In genomic region chr1:154206212-154206611, GRCh38 we compare ENCODE assay signal across 10 cellular contexts. TPM values are rescaled to one million over a fixed set of nuclear protein-coding genes. Genes with fewer than 3 reads are reported as not detected.
DNase-seq lines count a peak whose midpoint lies in the region; ATAC-seq, FAIRE-seq and TF ChIP-seq lines count a peak whose summit lies in the region.
"Had no signal": no experiment of that assay in that cellular context is flagged by ENCODE, and none has a peak within 500 bp of the region (broad histone marks: within the 10 kb centered on the region; RNA-seq: fewer than 3 reads in every experiment).

TSS of gene CFAP141 (minus strand) at chr1:154206333. CDS start at chr1:154206307, 26 bp downstream.

- peaks cover 14% of the 10 kb centered on the region; the same call in 1 of the 2 replicates for H3K36me3 ChIP-seq in KMS-11 (ENCODE audit: insufficient read depth)
- peaks cover 28% of the 10 kb centered on the region for H3K36me3 ChIP-seq in astrocyte (ENCODE audit: insufficient read depth, low read length)

- no peak for DNase-seq in activated CD4-positive, alpha-beta T cell treated with anti-CD3 and anti-CD28 coated beads, Interleukin-2, amount 10 ng/mL, durations not matched to agents 24 days and 14 days
- DNase-seq in activated CD4-positive, alpha-beta T cell treated with anti-CD3 and anti-CD28 coated beads, Interleukin-2, amount 50 U/mL, for 48 hours: no peak
- no peak for DNase-seq in astrocyte (ENCODE audit: low read depth)
- no peak for DNase-seq in nephron progenitor cell
- no peak for DNase-seq in dedifferentiated amniotic fluid mesenchymal stem cell (ENCODE audit: extremely low spot score)
- DNase-seq in RPMI8226: no peak
- DNase-seq: glutamatergic neuron had no signal

- H3K27ac ChIP-seq in KMS-11 (peak within 1 kb of the TSS; percentile 11; the same call in 1 of the 2 replicates), astrocyte (ENCODE audit: low read depth, low read length) (no peak within 1 kb of the TSS)
- H3K27ac ChIP-seq: C4-2B had no signal

- H2AFZ ChIP-seq in KMS-11 (ENCODE audit: low read depth): no peak within 1 kb of the TSS
- H2AFZ ChIP-seq in astrocyte (ENCODE audit: low read depth, low read length): no peak within 1 kb of the TSS

- H3K4me1 ChIP-seq in KMS-11 (ENCODE audit: low read depth, poor library complexity, severe bottlenecking) (peaks cover 60% of the 10 kb centered on the region), astrocyte (ENCODE audit: insufficient read depth, low read length) (no peaks in the 10 kb centered on the region)

- ATAC-seq in GM18909 (IDR thresholded peaks at IDR 0.05; ENCODE audit: poor library complexity, unreplicated experiment): no peak

- H3K9me3 Mint-ChIP-seq in activated CD4-positive, alpha-beta T cell treated with anti-CD3 and anti-CD28 coated beads, Interleukin-2, amount 10 ng/mL, durations not matched to agents 24 days and 14 days: no peaks in the 10 kb centered on the region
- H3K9me3 Mint-ChIP-seq in astrocyte (ENCODE audit: unreplicated experiment): no peaks in the 10 kb centered on the region
- no peaks in the 10 kb centered on the region for H3K9me3 Mint-ChIP-seq in nephron progenitor cell

- H3K36me3 Mint-ChIP-seq in activated CD4-positive, alpha-beta T cell treated with anti-CD3 and anti-CD28 coated beads, Interleukin-2, amount 10 ng/mL, durations not matched to agents 24 days and 14 days (ENCODE audit: low read depth): peaks cover 43% of the 10 kb centered on the region
- peaks cover 24% of the 10 kb centered on the region for H3K36me3 Mint-ChIP-seq in astrocyte (ENCODE audit: low read depth, unreplicated experiment)
- peaks cover 54% of the 10 kb centered on the region for H3K36me3 Mint-ChIP-seq in nephron progenitor cell (ENCODE audit: low read depth)

- H3K4me2 ChIP-seq in KMS-11 (peak within 1 kb of the TSS; percentile 2; the same call in 1 of the 2 replicates), astrocyte (ENCODE audit: low read length) (no peak within 1 kb of the TSS)

- peak within 1 kb of the TSS; percentile 86 for H3K27ac Mint-ChIP-seq in activated CD4-positive, alpha-beta T cell treated with anti-CD3 and anti-CD28 coated beads, Interleukin-2, amount 10 ng/mL, durations not matched to agents 24 days and 14 days
- peak within 1 kb of the TSS; percentile 43 for H3K27ac Mint-ChIP-seq in astrocyte (ENCODE audit: unreplicated experiment)
- peak within 1 kb of the TSS; percentile 98 for H3K27ac Mint-ChIP-seq in nephron progenitor cell

- intact Hi-C loops in activated CD4-positive, alpha-beta T cell treated with anti-CD3 and anti-CD28 coated beads, Interleukin-2, amount 10 ng/mL, durations not matched to agents 24 days and 14 days (cut with micrococcal nuclease): loop anchor here (1.0 to 2.0 kb wide), 2 partner anchors 14 to 19 kb away; partner anchors contain the start of gene UBAP2L

- H3K27me3 ChIP-seq in KMS-11 (ENCODE audit: insufficient read depth, low read depth): no peaks in the 10 kb centered on the region
- no peaks in the 10 kb centered on the region for H3K27me3 ChIP-seq in astrocyte (ENCODE audit: insufficient read depth, low read length)

- H3K79me2 ChIP-seq in KMS-11 (ENCODE audit: insufficient read depth, low read depth): peaks cover 10% of the 10 kb centered on the region; the same call in 1 of the 2 replicates
- H3K79me2 ChIP-seq in astrocyte (ENCODE audit: insufficient read depth, low read length): no peaks in the 10 kb centered on the region

- H3K4me3 ChIP-seq in KMS-11 (IDR thresholded peaks at IDR 0.05; ENCODE audit: insufficient read depth, low read depth, low read length) (no peak within 1 kb of the TSS), astrocyte (ENCODE audit: insufficient read depth, low read depth, low read length) (no peak within 1 kb of the TSS)

- H3K4me1 Mint-ChIP-seq in activated CD4-positive, alpha-beta T cell treated with anti-CD3 and anti-CD28 coated beads, Interleukin-2, amount 10 ng/mL, durations not matched to agents 24 days and 14 days: peaks cover 26% of the 10 kb centered on the region
- H3K4me1 Mint-ChIP-seq in astrocyte (ENCODE audit: low read depth, unreplicated experiment) (peaks cover 7% of the 10 kb centered on the region), nephron progenitor cell (no peaks in the 10 kb centered on the region)

- FAIRE-seq in astrocyte (lab: Jason Lieb, UNC): no peak

- H3K27me3 Mint-ChIP-seq in activated CD4-positive, alpha-beta T cell treated with anti-CD3 and anti-CD28 coated beads, Interleukin-2, amount 10 ng/mL, durations not matched to agents 24 days and 14 days: no peaks in the 10 kb centered on the region
- H3K27me3 Mint-ChIP-seq in astrocyte (ENCODE audit: low read depth, unreplicated experiment) (no peaks in the 10 kb centered on the region), nephron progenitor cell (ENCODE audit: low read depth, poor library complexity) (no peaks in the 10 kb centered on the region)

- no peak within 1 kb of the TSS for H3K9ac ChIP-seq in KMS-11
- H3K9ac ChIP-seq in astrocyte (ENCODE audit: low read length): no peak within 1 kb of the TSS

- no peaks in the 10 kb centered on the region for H4K20me1 ChIP-seq in KMS-11 (ENCODE audit: insufficient read depth)
- H4K20me1 ChIP-seq in astrocyte (ENCODE audit: insufficient read depth, low read length): peaks cover 3% of the 10 kb centered on the region

- H3K9me3 ChIP-seq in astrocyte (ENCODE audit: insufficient read depth, low read depth, low read length): no peaks in the 10 kb centered on the region

- no peak within 1 kb of the TSS for H3K4me3 Mint-ChIP-seq in activated CD4-positive, alpha-beta T cell treated with anti-CD3 and anti-CD28 coated beads, Interleukin-2, amount 10 ng/mL, durations not matched to agents 24 days and 14 days
- no peak within 1 kb of the TSS for H3K4me3 Mint-ChIP-seq in astrocyte (ENCODE audit: unreplicated experiment)
- no peak within 1 kb of the TSS for H3K4me3 Mint-ChIP-seq in nephron progenitor cell

- TF ChIP-seq CTCF in KMS-11 (conservative IDR thresholded peaks at IDR 0.05; ENCODE audit: low read depth, low read length) (no peak), astrocyte (IDR thresholded peaks at IDR 0.05; ENCODE audit: insufficient read depth, low read depth, low read length) (no peak), nephron progenitor cell (IDR thresholded peaks at IDR 0.05) (no peak)

RNA-seq across cellular contexts. Expression of gene CFAP141, which starts in this region (rescaled TPM):
- total RNA-seq in activated CD4-positive, alpha-beta T cell treated with anti-CD3 and anti-CD28 coated beads, Interleukin-2, amount 10 ng/mL, durations not matched to agents 24 days and 14 days: not detected in 2 replicates
- not detected in 2 replicates for total RNA-seq in astrocyte

Comparison
In these comparisons a context has a peak if more than half of its experiments do, and no peak if none do; other contexts are left out.
1. H3K27ac Mint-ChIP-seq: peak in every context shown above with its lines; median percentile 98 in nephron progenitor cell; 86 in activated CD4-positive, alpha-beta T cell treated with anti-CD3 and anti-CD28 coated beads, Interleukin-2, amount 10 ng/mL, durations not matched to agents 24 days and 14 days; 43 in astrocyte.